In the genomic region with DNA sequence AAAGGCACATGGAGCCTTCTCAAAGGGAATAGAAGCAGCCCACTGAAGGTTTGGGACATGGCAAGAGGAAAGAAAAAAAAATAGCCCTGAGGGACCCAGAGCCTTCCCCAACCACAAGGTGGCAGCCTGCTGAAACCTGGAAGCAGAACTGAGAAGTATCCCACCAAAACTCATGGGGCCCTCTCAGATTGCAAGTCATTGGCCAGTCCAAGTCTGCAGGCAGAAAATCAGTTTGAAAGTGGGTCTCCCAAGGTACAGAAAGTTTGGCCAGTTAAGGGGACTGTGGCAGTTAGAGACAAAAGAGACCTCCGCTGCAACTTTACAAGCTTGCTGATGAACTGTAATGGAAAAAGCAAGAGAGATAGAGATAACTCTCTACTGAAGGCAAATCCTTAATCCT, we compare ENCODE assay signal across 7 cellular contexts.
A peak's percentile ranks its signal among the peaks of the same experiment; 100 is the strongest.
DNase-seq lines count a peak whose midpoint lies in the region; ATAC-seq and TF ChIP-seq lines count a peak whose summit lies in the region.

No MANE protein-coding gene starts in this region.

- DNase-seq in HFF-Myc (ENCODE audit: extremely low read depth, low read depth), result peak; percentile 22
- DNase-seq in MV-4-11 (lab: John Stamatoyannopoulos, UW), result peak; percentile 65
- DNase-seq in activated CD4-positive, alpha-beta T cell treated with anti-CD3 and anti-CD28 coated beads, Interleukin-2, amount 50 U/mL, for 1 hour, result peak; percentile 41
- no peak for DNase-seq in esophagus muscularis mucosa (ENCODE audit: extremely low spot score)
- DNase-seq in posterior vena cava (ENCODE audit: low spot score), result peak; percentile 80
- DNase-seq in globus pallidus (ENCODE audit: low spot score), result no peak

- 93% methylated on average over 1 of the region's 1 CpG for WGBS in esophagus muscularis mucosa

- H3K4me1 ChIP-seq in esophagus muscularis mucosa, result peaks cover 0 to 52% (median 37%) of the 10 kb centered on the region in 4 donors

- H3K4me3 ChIP-seq in HFF-Myc (replicated peaks; ENCODE audit: low read depth, low read length) (no peak overlapping the region), esophagus muscularis mucosa (no peak overlapping the region)

- no peaks in the 10 kb centered on the region for H3K9me3 ChIP-seq in esophagus muscularis mucosa

- peak; percentile 82 for ATAC-seq in GM18498 (IDR thresholded peaks at IDR 0.05; ENCODE audit: unreplicated experiment)

- TF ChIP-seq POLR2A in esophagus muscularis mucosa (IDR thresholded peaks at IDR 0.05; ENCODE audit: low read depth), result no peak

- intact Hi-C loops in esophagus muscularis mucosa (cut with DNase I), result no loop called here
- intact Hi-C loops in posterior vena cava (cut with DNase I), result no loop called here

- no peak for TF ChIP-seq EP300 in esophagus muscularis mucosa (IDR thresholded peaks at IDR 0.05)

- H3K36me3 ChIP-seq in esophagus muscularis mucosa, result no peaks in the 10 kb centered on the region

- H3K27ac ChIP-seq in esophagus muscularis mucosa (replicated peaks in 1 of 4), result peak overlapping the region in 2 of 4 donors; percentile 11 to 14

- no peaks in the 10 kb centered on the region for H3K27me3 ChIP-seq in esophagus muscularis mucosa

- peak; percentile 78 for TF ChIP-seq CTCF in HFF-Myc (IDR thresholded peaks at IDR 0.05; ENCODE audit: low read depth, low read length, missing control alignments)
- TF ChIP-seq CTCF in esophagus muscularis mucosa (IDR thresholded peaks at IDR 0.05), result peak in 2 of 3 experiments; percentile 32 to 46

Comparison
In these comparisons a context has a peak if more than half of its experiments do, and no peak if none do; other contexts are left out.
1. DNase-seq: peak in HFF-Myc (single experiment), MV-4-11 (single experiment), activated CD4-positive, alpha-beta T cell treated with anti-CD3 and anti-CD28 coated beads, Interleukin-2, amount 50 U/mL, for 1 hour (single experiment) and posterior vena cava (single experiment); none in esophagus muscularis mucosa (single experiment) and globus pallidus (single experiment).